Comparison of ENCODE assay signal across 27 cellular contexts in the genomic region with DNA sequence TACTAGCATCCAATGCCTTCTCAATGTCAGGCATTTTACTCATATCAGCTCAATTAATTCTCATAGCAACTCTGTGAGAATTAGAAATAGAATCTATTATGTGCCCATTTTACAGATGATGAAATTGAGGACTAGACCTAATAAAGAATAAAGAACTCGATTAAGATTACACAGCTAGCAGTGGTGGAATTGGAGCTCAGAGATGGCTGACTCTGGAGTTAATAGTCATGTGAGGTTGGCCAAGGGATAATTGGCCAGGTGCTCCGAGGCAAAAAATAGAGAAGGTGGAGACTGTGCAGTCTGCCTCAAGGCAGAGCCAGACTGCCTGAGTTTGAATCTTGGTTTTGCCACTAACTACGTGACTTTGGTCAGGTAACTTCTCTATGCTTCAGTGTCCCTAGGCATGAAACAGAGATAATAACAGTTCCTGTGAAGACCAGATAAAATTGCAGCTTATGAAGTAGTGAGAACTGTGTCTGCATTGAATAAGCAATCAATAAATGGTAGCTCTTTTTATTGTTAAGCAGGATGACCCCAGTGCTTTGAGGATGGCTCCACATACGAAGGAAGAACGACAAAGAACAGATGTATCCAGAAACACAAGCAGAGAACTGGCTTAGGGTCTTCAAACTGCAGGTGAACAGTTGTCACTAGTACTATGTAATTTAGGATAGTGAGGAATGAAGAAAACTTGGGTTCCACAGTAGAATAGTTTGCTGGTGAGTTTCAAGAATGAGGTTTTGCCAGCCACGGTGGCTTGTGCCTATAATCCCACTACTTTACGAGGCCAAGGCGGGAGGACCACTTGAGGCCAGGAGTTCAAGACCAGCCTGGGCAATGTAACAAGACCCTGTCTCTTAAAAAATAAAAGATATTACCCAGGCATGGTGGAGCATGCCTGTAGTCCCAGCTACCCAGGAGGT. TPM values are rescaled to one million over a fixed set of nuclear protein-coding genes. Genes with fewer than 3 reads are reported as not detected.
DNase-seq lines count a peak whose midpoint lies in the region; ATAC-seq, FAIRE-seq and TF ChIP-seq lines count a peak whose summit lies in the region.
"Had no signal": no experiment of that assay in that cellular context is flagged by ENCODE, and none has a peak within 500 bp of the region (broad histone marks: within the 10 kb centered on the region; RNA-seq: fewer than 3 reads in every experiment).

No MANE protein-coding gene starts in this region.

- H2AFZ ChIP-seq in OCI-LY3 (ENCODE audit: low read depth, low read length) = no peak overlapping the region

- H4K20me1 ChIP-seq in OCI-LY3 (ENCODE audit: insufficient read depth, low read length) = no peaks in the 10 kb centered on the region
- H4K20me1 ChIP-seq: BLaER1 treated with 17β-estradiol and CSF1 and Interleukin-3, amounts not matched to agents 10 nM and 100 nM had no signal

- peak; percentile 30 for FAIRE-seq in GM12892 (lab: Jason Lieb, UNC)
- FAIRE-seq: A549, GM18507, RCC 7860 had no signal

- H3K4me1 ChIP-seq in CD8-positive, alpha-beta memory T cell (ENCODE audit: insufficient read depth, low read length) = no peaks in the 10 kb centered on the region
- peaks cover 9% of the 10 kb centered on the region for H3K4me1 ChIP-seq in OCI-LY3 (ENCODE audit: low read length)
- H3K4me1 ChIP-seq: A549, HAP-1, SJSA1 had no signal

- no peak for DNase-seq in CD8-positive, alpha-beta memory T cell
- DNase-seq in GM12892 (ENCODE audit: insufficient read length) (no peak), islet precursor cell (peak; percentile 57), kidney glomerular epithelial cell (lab: John Stamatoyannopoulos, UW) (no peak), HT-29 (ENCODE audit: low spot score) (no peak)
- DNase-seq: AML-193; CD8-positive, alpha-beta T cell; DND-41; GOT3; KBM-7; MG63; NCI-H1105 treated with DMSO at 0.1 percent for 48 hours; NCI-H146; NCI-H1930; NCI-H2107; NCI-H446 treated with DMSO at 0.1 percent for 48 hours; NCI-H526; T-helper 2 cell had no signal

- H3K79me2 ChIP-seq in OCI-LY3 (ENCODE audit: low read length) = no peaks in the 10 kb centered on the region

- H3K27me3 ChIP-seq in CD8-positive, alpha-beta memory T cell (ENCODE audit: insufficient read depth, low read length, poor library complexity, severe bottlenecking) = peaks cover 4% of the 10 kb centered on the region
- H3K27me3 ChIP-seq in OCI-LY3 (ENCODE audit: low read depth, low read length) = peaks cover 71% of the 10 kb centered on the region
- H3K27me3 ChIP-seq: BLaER1 treated with 17β-estradiol and CSF1 and Interleukin-3, amounts not matched to agents 10 nM and 100 nM had no signal

- POLR2A ChIA-PET in CD8-positive, alpha-beta memory T cell (lab: Charles Lee) = no interaction called here

- no peak for TF ChIP-seq CTCF in OCI-LY3 (IDR thresholded peaks at IDR 0.05; ENCODE audit: low read depth, low read length)

- H3K36me3 Mint-ChIP-seq in CD8-positive, alpha-beta memory T cell = no peaks in the 10 kb centered on the region
- H3K36me3 Mint-ChIP-seq: CD8-positive, alpha-beta T cell had no signal

- no peaks in the 10 kb centered on the region for H3K36me3 ChIP-seq in CD8-positive, alpha-beta memory T cell (ENCODE audit: insufficient read depth, low read length)
- no peaks in the 10 kb centered on the region for H3K36me3 ChIP-seq in OCI-LY3 (replicated peaks; ENCODE audit: low read depth, low read length)
- H3K36me3 ChIP-seq: BLaER1 treated with 17β-estradiol and CSF1 and Interleukin-3, amounts not matched to agents 10 nM and 100 nM; HAP-1; MG63; SJSA1 had no signal

- H3K4me3 Mint-ChIP-seq in CD8-positive, alpha-beta memory T cell = no peak overlapping the region
- H3K4me3 Mint-ChIP-seq: CD8-positive, alpha-beta T cell had no signal

- no peaks in the 10 kb centered on the region for H3K4me1 Mint-ChIP-seq in CD8-positive, alpha-beta memory T cell

- H3K27ac ChIP-seq in CD8-positive, alpha-beta memory T cell (ENCODE audit: low read depth, low read length) = peak overlapping the region; percentile 12
- no peak overlapping the region for H3K27ac ChIP-seq in OCI-LY3 (ENCODE audit: low read length)
- H3K27ac ChIP-seq: A549; BLaER1 treated with 17β-estradiol and CSF1 and Interleukin-3, amounts not matched to agents 10 nM and 100 nM; SJSA1 had no signal

- peak overlapping the region; percentile 6; the same call in 1 of the 2 replicates for H3K4me2 ChIP-seq in OCI-LY3 (ENCODE audit: low read length)
- H3K4me2 ChIP-seq: A549; BLaER1 treated with 17β-estradiol and CSF1 and Interleukin-3, amounts not matched to agents 10 nM and 100 nM had no signal

- H3K27me3 Mint-ChIP-seq in CD8-positive, alpha-beta memory T cell = peaks cover 14 to 48% of the 10 kb centered on the region in 2 donors

- no peak for TF ChIP-seq POLR2A in GM12892 (IDR thresholded peaks at IDR 0.05; ENCODE audit: low read depth, low read length)

- ATAC-seq in GM19452 (IDR thresholded peaks at IDR 0.05; ENCODE audit: unreplicated experiment) = no peak
- ATAC-seq: A549; CD8-positive, alpha-beta T cell; Right ventricle myocardium inferior had no signal

- H3K9me3 Mint-ChIP-seq in CD8-positive, alpha-beta memory T cell = peaks cover 0 to 4% (median 0%) of the 10 kb centered on the region in 5 donors
- H3K9me3 Mint-ChIP-seq: CD8-positive, alpha-beta T cell had no signal

- H3K9ac ChIP-seq in OCI-LY3 (ENCODE audit: low read length) = no peak overlapping the region
- H3K9ac ChIP-seq: BLaER1 treated with 17β-estradiol and CSF1 and Interleukin-3, amounts not matched to agents 10 nM and 100 nM had no signal

- H3K9me3 ChIP-seq in CD8-positive, alpha-beta memory T cell (ENCODE audit: low read length) = no peaks in the 10 kb centered on the region
- peaks cover 5% of the 10 kb centered on the region; the same call in 1 of the 2 replicates for H3K9me3 ChIP-seq in OCI-LY3 (ENCODE audit: insufficient read depth, low read length)

- peak overlapping the region in 1 of 8 donors; percentile 15 for H3K27ac Mint-ChIP-seq in CD8-positive, alpha-beta memory T cell
- H3K27ac Mint-ChIP-seq: CD8-positive, alpha-beta T cell had no signal

- no peak overlapping the region for H3K4me3 ChIP-seq in CD8-positive, alpha-beta memory T cell (ENCODE audit: low read length)
- H3K4me3 ChIP-seq in OCI-LY3 (ENCODE audit: low read length) = no peak overlapping the region
- H3K4me3 ChIP-seq: A549; BLaER1 treated with 17β-estradiol and CSF1 and Interleukin-3, amounts not matched to agents 10 nM and 100 nM; HAP-1; MG63; SJSA1 had no signal

- CTCF ChIA-PET in CD8-positive, alpha-beta memory T cell (lab: Charles Lee) = no interaction called here

RNA-seq across cellular contexts. Expression of a gene that starts 6.9 kb away (rescaled TPM):
- total RNA-seq in CD8-positive, alpha-beta memory T cell = 1 to 10 TPM; 4.4 to 4.9 TPM
- polyA plus RNA-seq in CD8-positive, alpha-beta memory T cell = 2.1 TPM
- 3.6 TPM for polyA plus RNA-seq in GM12892 (2012; ENCODE audit: missing spikeins)
- 4.3 and 6.6 TPM in 2 replicates for total RNA-seq in HT-29 (2014; rRNA removed; shearing (Covaris generic))
